19 cellular contexts compared by ENCODE assay signal in the genomic region with DNA sequence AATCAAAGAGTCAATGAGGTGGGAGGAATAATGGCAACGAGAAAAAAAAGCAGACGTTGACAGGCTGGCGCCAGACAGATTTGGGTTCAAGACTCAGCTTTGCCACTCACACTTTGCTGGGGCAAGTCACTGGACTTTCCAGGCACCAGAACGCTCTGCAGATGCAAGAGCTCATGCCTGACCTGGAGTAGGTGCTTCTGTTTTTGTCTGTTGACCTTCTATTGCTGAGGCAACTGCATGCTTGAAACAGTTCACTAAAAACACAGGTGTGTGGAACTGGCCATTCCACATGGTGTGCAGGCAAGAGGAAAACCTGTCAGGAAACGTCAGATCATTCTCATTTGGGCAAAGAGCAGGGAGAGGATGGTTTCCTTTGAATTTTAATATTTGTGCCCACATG.
A peak's percentile ranks its signal among the peaks of the same experiment; 100 is the strongest.
DNase-seq lines count a peak whose midpoint lies in the region; ATAC-seq and TF ChIP-seq lines count a peak whose summit lies in the region.
"Had no signal": no experiment of that assay in that cellular context is flagged by ENCODE, and none has a peak within 500 bp of the region (broad histone marks: within the 10 kb centered on the region; RNA-seq: fewer than 3 reads in every experiment).

No MANE protein-coding gene starts in this region.

- H3K4me1 Mint-ChIP-seq in WTC11: peaks cover 43% of the 10 kb centered on the region

- H3K27me3 ChIP-seq in HUES6 (ENCODE audit: control insufficient read depth, insufficient read depth, low read length): peaks cover 57% of the 10 kb centered on the region; the same call in 1 of the 2 replicates
- no peaks in the 10 kb centered on the region for H3K27me3 ChIP-seq in left lung

- no peak for ATAC-seq in WTC11
- peak; percentile 86 for ATAC-seq in left lung
- ATAC-seq in HG03354 (IDR thresholded peaks at IDR 0.05; ENCODE audit: poor library complexity, severe bottlenecking, unreplicated experiment): no peak
- no peak for ATAC-seq in HG02981 (IDR thresholded peaks at IDR 0.05; ENCODE audit: unreplicated experiment)
- ATAC-seq in activated naive CD4-positive, alpha-beta T cell treated with anti-CD3 and anti-CD28 coated beads, Interleukin-2, amount 50 U/mL, for 72 hours: no peak
- ATAC-seq: HCT116, K562 had no signal

- H3K27me3 Mint-ChIP-seq in WTC11 (ENCODE audit: low read depth): peaks cover 100% of the 10 kb centered on the region

- H3K4me3 Mint-ChIP-seq in WTC11: peak overlapping the region; percentile 28; the same call in 1 of the 2 replicates
- H3K4me3 Mint-ChIP-seq: CD14-positive monocyte had no signal

- H3K4me1 ChIP-seq in HUES6 (ENCODE audit: control insufficient read depth, insufficient read depth, low read length): peaks cover 25% of the 10 kb centered on the region
- peaks cover 6 to 7% of the 10 kb centered on the region in 2 donors for H3K4me1 ChIP-seq in left lung

- H3K27ac ChIP-seq in HUES6 (ENCODE audit: low read depth, low read length) (peak overlapping the region; percentile 14; the same call in 1 of the 2 replicates), left lung (no peak overlapping the region)

- no peaks in the 10 kb centered on the region; the same call in 1 of the 2 replicates for H3K9me3 ChIP-seq in HUES6 (ENCODE audit: control insufficient read depth, insufficient read depth, low read depth, low read length)
- no peaks in the 10 kb centered on the region for H3K9me3 ChIP-seq in left lung

- H3K36me3 Mint-ChIP-seq in WTC11: no peaks in the 10 kb centered on the region
- no peaks in the 10 kb centered on the region for H3K36me3 Mint-ChIP-seq in activated naive CD4-positive, alpha-beta T cell treated with anti-CD3 and anti-CD28 coated beads, Interleukin-2, amount 50 U/mL, for 72 hours
- H3K36me3 Mint-ChIP-seq: CD14-positive monocyte had no signal

- DNase-seq in WTC11 (ENCODE audit: low spot score) (no peak), left lung (no peak), renal cortical epithelial cell (ENCODE audit: low read depth) (peak; percentile 30), SW480 (ENCODE audit: low spot score) (no peak)
- no peak for DNase-seq in activated naive CD4-positive, alpha-beta T cell treated with anti-CD3 and anti-CD28 coated beads, Interleukin-2, amount 50 U/mL, for 72 hours (ENCODE audit: low spot score in 2 of 2)
- DNase-seq: DMS 273 treated with DMSO at 0.1 percent for 48 hours; GDM1; NCI-H1105; NCI-H226; NCI-H524; NK-92 treated with Interleukin-12 subunit alpha and Interleukin-12 subunit beta, amount 100 ng/mL, for 24 hours; OCI-M1; SHP77 treated with DMSO at 0.1 percent for 48 hours had no signal

- no peaks in the 10 kb centered on the region for H3K36me3 ChIP-seq in HUES6 (ENCODE audit: control insufficient read depth, insufficient read depth, low read length)
- no peaks in the 10 kb centered on the region for H3K36me3 ChIP-seq in left lung

- no peak overlapping the region for H3K27ac Mint-ChIP-seq in WTC11
- no peak overlapping the region for H3K27ac Mint-ChIP-seq in activated naive CD4-positive, alpha-beta T cell treated with anti-CD3 and anti-CD28 coated beads, Interleukin-2, amount 50 U/mL, for 72 hours
- H3K27ac Mint-ChIP-seq: CD14-positive monocyte had no signal

- CTCF ChIA-PET in WTC11 (lab: Charles Lee): interaction anchor here (0.6 to 1.8 kb wide), 7 partner anchors 22 to 435 kb away, joined by 3 to 12 read pairs (median 3); a partner anchor contains a TSS

- H3K9ac ChIP-seq in HUES6 (ENCODE audit: low read length): peak overlapping the region; percentile 18

- H3K4me3 ChIP-seq in HUES6 (ENCODE audit: low read depth, low read length) (no peak overlapping the region; the same call in 1 of the 2 replicates), left lung (no peak overlapping the region)
- H3K4me3 ChIP-seq: K562 had no signal

- H3K9me3 Mint-ChIP-seq in WTC11: no peaks in the 10 kb centered on the region
- H3K9me3 Mint-ChIP-seq in activated naive CD4-positive, alpha-beta T cell treated with anti-CD3 and anti-CD28 coated beads, Interleukin-2, amount 50 U/mL, for 72 hours: no peaks in the 10 kb centered on the region
- H3K9me3 Mint-ChIP-seq: CD14-positive monocyte had no signal

- POLR2A ChIA-PET in WTC11 (lab: Charles Lee): interaction anchor here (0.6 to 0.7 kb wide), 2 partner anchors 104 to 141 kb away, joined by 3 read pairs; no protein-coding TSS in a partner anchor

- intact Hi-C loops in left lung (cut with DNase I): no loop called here

- no peak for TF ChIP-seq CTCF in WTC11 (IDR thresholded peaks at IDR 0.05)
- no peak for TF ChIP-seq CTCF in left lung (IDR thresholded peaks at IDR 0.05)

TF ChIP-seq in WTC11, 78 proteins besides CTCF, POLR2A, EP300 and RAD21:
- no peak for TF ChIP-seq NFYB (CRISPR knock-in tag; conservative IDR thresholded peaks at IDR 0.05; ENCODE audit: low read depth)
- no peak for TF ChIP-seq NR1H2 (CRISPR knock-in tag; IDR thresholded peaks at IDR 0.05)
- TF ChIP-seq, protein P1, sequence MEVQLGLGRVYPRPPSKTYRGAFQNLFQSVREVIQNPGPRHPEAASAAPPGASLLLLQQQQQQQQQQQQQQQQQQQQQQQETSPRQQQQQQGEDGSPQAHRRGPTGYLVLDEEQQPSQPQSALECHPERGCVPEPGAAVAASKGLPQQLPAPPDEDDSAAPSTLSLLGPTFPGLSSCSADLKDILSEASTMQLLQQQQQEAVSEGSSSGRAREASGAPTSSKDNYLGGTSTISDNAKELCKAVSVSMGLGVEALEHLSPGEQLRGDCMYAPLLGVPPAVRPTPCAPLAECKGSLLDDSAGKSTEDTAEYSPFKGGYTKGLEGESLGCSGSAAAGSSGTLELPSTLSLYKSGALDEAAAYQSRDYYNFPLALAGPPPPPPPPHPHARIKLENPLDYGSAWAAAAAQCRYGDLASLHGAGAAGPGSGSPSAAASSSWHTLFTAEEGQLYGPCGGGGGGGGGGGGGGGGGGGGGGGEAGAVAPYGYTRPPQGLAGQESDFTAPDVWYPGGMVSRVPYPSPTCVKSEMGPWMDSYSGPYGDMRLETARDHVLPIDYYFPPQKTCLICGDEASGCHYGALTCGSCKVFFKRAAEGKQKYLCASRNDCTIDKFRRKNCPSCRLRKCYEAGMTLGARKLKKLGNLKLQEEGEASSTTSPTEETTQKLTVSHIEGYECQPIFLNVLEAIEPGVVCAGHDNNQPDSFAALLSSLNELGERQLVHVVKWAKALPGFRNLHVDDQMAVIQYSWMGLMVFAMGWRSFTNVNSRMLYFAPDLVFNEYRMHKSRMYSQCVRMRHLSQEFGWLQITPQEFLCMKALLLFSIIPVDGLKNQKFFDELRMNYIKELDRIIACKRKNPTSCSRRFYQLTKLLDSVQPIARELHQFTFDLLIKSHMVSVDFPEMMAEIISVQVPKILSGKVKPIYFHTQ (CRISPR knock-in tag; IDR thresholded peaks at IDR 0.05): no peak
- TF ChIP-seq, protein P2, sequence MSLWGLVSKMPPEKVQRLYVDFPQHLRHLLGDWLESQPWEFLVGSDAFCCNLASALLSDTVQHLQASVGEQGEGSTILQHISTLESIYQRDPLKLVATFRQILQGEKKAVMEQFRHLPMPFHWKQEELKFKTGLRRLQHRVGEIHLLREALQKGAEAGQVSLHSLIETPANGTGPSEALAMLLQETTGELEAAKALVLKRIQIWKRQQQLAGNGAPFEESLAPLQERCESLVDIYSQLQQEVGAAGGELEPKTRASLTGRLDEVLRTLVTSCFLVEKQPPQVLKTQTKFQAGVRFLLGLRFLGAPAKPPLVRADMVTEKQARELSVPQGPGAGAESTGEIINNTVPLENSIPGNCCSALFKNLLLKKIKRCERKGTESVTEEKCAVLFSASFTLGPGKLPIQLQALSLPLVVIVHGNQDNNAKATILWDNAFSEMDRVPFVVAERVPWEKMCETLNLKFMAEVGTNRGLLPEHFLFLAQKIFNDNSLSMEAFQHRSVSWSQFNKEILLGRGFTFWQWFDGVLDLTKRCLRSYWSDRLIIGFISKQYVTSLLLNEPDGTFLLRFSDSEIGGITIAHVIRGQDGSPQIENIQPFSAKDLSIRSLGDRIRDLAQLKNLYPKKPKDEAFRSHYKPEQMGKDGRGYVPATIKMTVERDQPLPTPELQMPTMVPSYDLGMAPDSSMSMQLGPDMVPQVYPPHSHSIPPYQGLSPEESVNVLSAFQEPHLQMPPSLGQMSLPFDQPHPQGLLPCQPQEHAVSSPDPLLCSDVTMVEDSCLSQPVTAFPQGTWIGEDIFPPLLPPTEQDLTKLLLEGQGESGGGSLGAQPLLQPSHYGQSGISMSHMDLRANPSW (CRISPR knock-in tag; conservative IDR thresholded peaks at IDR 0.05; ENCODE audit: low read depth): no peak
- TF ChIP-seq ESRRA (CRISPR knock-in tag; IDR thresholded peaks at IDR 0.05; ENCODE audit: borderline replicate concordance): no peak
- no peak for TF ChIP-seq ZNF219 (CRISPR knock-in tag; IDR thresholded peaks at IDR 0.05; ENCODE audit: borderline replicate concordance)
- TF ChIP-seq, protein P3, sequence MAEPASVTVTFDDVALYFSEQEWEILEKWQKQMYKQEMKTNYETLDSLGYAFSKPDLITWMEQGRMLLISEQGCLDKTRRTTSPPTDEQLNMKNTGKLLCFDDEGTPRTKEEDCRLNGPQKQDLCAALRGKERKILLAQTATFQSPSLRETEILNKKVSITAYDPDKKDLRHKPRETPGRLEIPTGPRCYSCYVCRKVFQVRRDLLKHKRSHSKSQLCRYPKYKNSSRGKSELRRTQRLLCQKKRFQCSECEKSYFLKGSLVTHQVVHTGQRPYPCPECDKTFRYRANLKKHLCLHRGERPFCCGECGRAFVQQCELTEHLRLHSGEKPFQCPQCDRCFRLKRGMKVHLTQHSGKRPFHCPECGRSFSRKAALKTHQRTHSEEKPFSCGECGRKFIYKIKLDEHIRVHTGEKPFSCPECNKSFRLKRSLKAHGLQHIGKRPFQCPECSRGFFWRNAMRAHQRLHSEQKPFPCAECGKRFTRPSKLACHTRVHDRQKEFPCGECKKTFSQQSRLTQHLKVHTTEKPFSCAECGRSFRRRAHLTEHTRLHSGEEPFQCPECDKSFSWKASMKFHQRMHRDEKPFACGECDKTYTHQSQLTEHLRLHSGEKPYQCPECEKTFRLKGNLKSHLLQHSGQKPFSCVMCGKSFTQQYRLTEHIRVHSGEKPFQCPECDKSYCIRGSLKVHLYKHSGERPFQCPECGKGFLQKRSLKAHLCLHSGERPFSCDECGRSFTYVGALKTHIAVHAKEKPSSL (CRISPR knock-in tag; conservative IDR thresholded peaks at IDR 0.05): no peak
- TF ChIP-seq KAT7 (CRISPR knock-in tag; IDR thresholded peaks at IDR 0.05; ENCODE audit: borderline replicate concordance): no peak
